21 cellular contexts compared by ENCODE assay signal in the genomic region with DNA sequence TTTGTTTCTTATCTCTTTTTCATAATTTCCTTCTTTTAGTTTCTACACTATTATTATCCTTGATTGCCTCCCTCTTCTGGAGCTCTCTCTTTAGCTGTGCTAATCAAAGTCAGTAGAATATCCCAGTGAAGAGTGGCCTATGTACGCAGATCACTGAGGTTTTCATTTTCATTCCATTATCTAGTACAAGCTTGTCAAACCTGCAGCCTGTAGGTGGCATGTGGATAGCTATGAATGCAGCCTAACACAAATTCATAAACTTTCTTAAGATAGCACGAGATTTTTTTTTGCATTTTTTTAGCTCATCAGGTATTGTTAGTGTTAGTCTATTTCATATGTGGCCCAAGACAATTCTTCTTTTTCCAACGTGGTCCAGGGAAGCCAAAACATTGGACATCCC.
"Had no signal": no experiment of that assay in that cellular context is flagged by ENCODE, and none has a peak within 500 bp of the region (broad histone marks: within the 10 kb centered on the region; RNA-seq: fewer than 3 reads in every experiment).

No MANE protein-coding gene starts in this region.

- DNase-seq: activated B cell treated with CpG ODN at 0.5 μM for 24 hours; activated CD4-positive, alpha-beta T cell treated with anti-CD3 and anti-CD28 coated beads, Interleukin-2, amount 50 U/mL, for 1 hour; activated CD8-positive, alpha-beta T cell treated with anti-CD3 and anti-CD28 coated beads for 36 hours; activated naive CD8-positive, alpha-beta T cell treated with anti-CD3 and anti-CD28 coated beads, Interleukin-2, amount 50 U/mL, for 24 hours; activated T-cell treated with anti-CD3 and anti-CD28 coated beads, Interleukin-2, amount 50 U/mL, for 48 hours; amygdala; caudate nucleus; effector CD4-positive, alpha-beta T cell; erythroblast; islet precursor cell; left cardiac atrium; left ventricle myocardium superior; mucosa of descending colon; stimulated activated naive CD8-positive, alpha-beta T cell treated with anti-CD3 and anti-CD28 coated beads, Interleukin-15, Interleukin-2, amounts not matched to agents 100 U/mL and 50 U/mL, for 24 hours; T-helper 17 cell; testis; transverse colon had no signal

- H3K9me3 ChIP-seq: mucosa of descending colon, testis, transverse colon had no signal

- H3K4me3 ChIP-seq: gastroesophageal sphincter, hepatocyte, mucosa of descending colon, right atrium auricular region, testis, transverse colon had no signal

- H3K4me1 ChIP-seq: gastroesophageal sphincter, right atrium auricular region, testis, transverse colon had no signal

- H3K36me3 ChIP-seq: gastroesophageal sphincter, right atrium auricular region, transverse colon had no signal

- H3K27ac ChIP-seq: gastroesophageal sphincter, hepatocyte, right atrium auricular region, testis, transverse colon had no signal

- H3K27me3 ChIP-seq: gastroesophageal sphincter, hepatocyte, right atrium auricular region, testis, transverse colon had no signal

- ATAC-seq: activated CD8-positive, alpha-beta T cell treated with anti-CD3 and anti-CD28 coated beads for 36 hours; activated naive CD8-positive, alpha-beta T cell treated with anti-CD3 and anti-CD28 coated beads, Interleukin-2, amount 50 U/mL, for 24 hours; gastroesophageal sphincter; left cardiac atrium; left ventricle myocardium superior; mucosa of descending colon; natural killer cell treated with Interleukin-12 subunit alpha and Interleukin-12 subunit beta and Interleukin-15 and Interleukin-18, amount 100 ng/mL, for 72 hours; stimulated activated naive CD8-positive, alpha-beta T cell treated with anti-CD3 and anti-CD28 coated beads, Interleukin-15, Interleukin-2, amounts not matched to agents 100 U/mL and 50 U/mL, for 24 hours; T-helper 17 cell had no signal
